In genomic region chr17:74777884-74778490, GRCh38 we compare ENCODE assay signal across 15 cellular contexts. TPM values are rescaled to one million over a fixed set of nuclear protein-coding genes. Genes with fewer than 3 reads are reported as not detected.
A peak's percentile ranks its signal among the peaks of the same experiment; 100 is the strongest.
DNase-seq lines count a peak whose midpoint lies in the region; ATAC-seq, FAIRE-seq and TF ChIP-seq lines count a peak whose summit lies in the region.
"Had no signal": no experiment of that assay in that cellular context is flagged by ENCODE, and none has a peak within 500 bp of the region (broad histone marks: within the 10 kb centered on the region; RNA-seq: fewer than 3 reads in every experiment).

No MANE protein-coding gene starts in this region.

- CTCF ChIA-PET in WTC11 (lab: Charles Lee) = interaction anchor here (2.4 to 12.0 kb wide), 6 partner anchors 13 to 120 kb away, joined by 16 to 262 read pairs (median 18); partner anchors contain the start of gene RAB37

- ATAC-seq in WTC11 = no peak

- TF ChIP-seq CTCF in HFFc6 (IDR thresholded peaks at IDR 0.05) (no peak), WTC11 (IDR thresholded peaks at IDR 0.05) (no peak)

- no peak for FAIRE-seq in GM19239 (lab: Jason Lieb, UNC)
- FAIRE-seq: keratinocyte had no signal

- H3K27ac Mint-ChIP-seq in HFFc6 = no peak overlapping the region; the same call in 1 of the 2 replicates
- H3K27ac Mint-ChIP-seq in WTC11 = no peak overlapping the region
- H3K27ac Mint-ChIP-seq in immature natural killer cell = peak overlapping the region in 3 of 6 donors; percentile 45 to 74 (median 46)

- H3K4me3 Mint-ChIP-seq in HFFc6 (0 out of 2 replicates have a peak overlapping the region, but pooled peaks have one; percentile 20), WTC11 (peak overlapping the region; percentile 3; the same call in 1 of the 2 replicates), immature natural killer cell (peak overlapping the region; percentile 15 to 66 (median 58))

- H3K36me3 Mint-ChIP-seq in HFFc6 (ENCODE audit: low read depth) = peaks cover 18% of the 10 kb centered on the region
- peaks cover 15% of the 10 kb centered on the region for H3K36me3 Mint-ChIP-seq in WTC11
- peaks cover 0 to 4% (median 0%) of the 10 kb centered on the region in 3 donors for H3K36me3 Mint-ChIP-seq in immature natural killer cell

- H3K27me3 Mint-ChIP-seq in HFFc6 (ENCODE audit: insufficient read depth) (peaks cover 7% of the 10 kb centered on the region; the same call in 1 of the 2 replicates), WTC11 (ENCODE audit: low read depth) (no peaks in the 10 kb centered on the region), immature natural killer cell (ENCODE audit: low read depth in 3 of 3) (peaks cover 7 to 13% (median 10%) of the 10 kb centered on the region in 3 donors)

- POLR2A ChIA-PET in WTC11 (lab: Charles Lee) = no interaction called here

- H3K4me1 Mint-ChIP-seq in HFFc6 (ENCODE audit: low read depth) = peaks cover 47% of the 10 kb centered on the region
- peaks cover 21% of the 10 kb centered on the region for H3K4me1 Mint-ChIP-seq in WTC11
- H3K4me1 Mint-ChIP-seq in immature natural killer cell = peaks cover 70 to 75% of the 10 kb centered on the region in 2 donors

- DNase-seq in CD1c-positive myeloid dendritic cell (ENCODE audit: extremely low spot score) (peak; percentile 24), HFFc6 (no peak), WTC11 (ENCODE audit: low spot score) (no peak), immature natural killer cell (no peak), A172 (ENCODE audit: low spot score) (no peak), GM19239 (ENCODE audit: insufficient read length, low spot score) (no peak), NCI-H748 (lab: John Stamatoyannopoulos, UW; ENCODE audit: unreplicated experiment) (no peak), NCI-H526 (lab: John Stamatoyannopoulos, UW) (no peak)
- DNase-seq: activated gamma-delta T cell treated with Interleukin-2 at 50 U/mL for 16 hours, cortex of kidney, foreskin fibroblast, NCI-H1092 treated with DMSO at 0.1 percent for 48 hours, NCI-H446 treated with DMSO at 0.1 percent for 48 hours, substantia nigra had no signal

- H3K9me3 Mint-ChIP-seq in HFFc6 = no peaks in the 10 kb centered on the region
- H3K9me3 Mint-ChIP-seq in WTC11 = no peaks in the 10 kb centered on the region
- no peaks in the 10 kb centered on the region for H3K9me3 Mint-ChIP-seq in immature natural killer cell

TF ChIP-seq in WTC11, 78 proteins besides CTCF, POLR2A, EP300 and RAD21:
- TF ChIP-seq SOX15 (CRISPR knock-in tag; IDR thresholded peaks at IDR 0.05) = no peak
- TF ChIP-seq ZNF416 (CRISPR knock-in tag; IDR thresholded peaks at IDR 0.05) = no peak
- TF ChIP-seq ZBTB43 (CRISPR knock-in tag; IDR thresholded peaks at IDR 0.05) = no peak
- TF ChIP-seq MYBL2 (CRISPR knock-in tag; IDR thresholded peaks at IDR 0.05) = no peak
- no peak for TF ChIP-seq TEAD4 (CRISPR knock-in tag; IDR thresholded peaks at IDR 0.05)
- no peak for TF ChIP-seq USF2 (CRISPR knock-in tag; IDR thresholded peaks at IDR 0.05)

RNA-seq across cellular contexts. Expression of gene NAT9, which starts 1.8 kb away (rescaled TPM):
- 10 to 100 TPM; 40.9 to 50.7 (median 46.6) TPM for total RNA-seq in HFFc6 (2021; fragmentation: NEBNext Ultra II Directional; extraction: Animal tissue kit (Norgen Biotek cat#: 25700))
- 66.0 to 71.2 TPM (median 67.1 TPM) in 3 replicates for total RNA-seq in WTC11 (2021)
- polyA plus RNA-seq in immature natural killer cell = 10 to 100 TPM in 1 of 3 donors, 1 to 10 TPM in 2; 4.3 to 11.2 (median 6.3) TPM
- 22.8 and 32.5 TPM in 2 replicates for total RNA-seq in A172 (2014; rRNA removed; shearing (Covaris generic))

RNA-seq across cellular contexts. Expression of gene NHERF1, which starts 29.6 kb away (rescaled TPM):
- 10 to 100 TPM; 15.7 to 18.9 (median 17.5) TPM for total RNA-seq in HFFc6 (2021; fragmentation: NEBNext Ultra II Directional; extraction: Animal tissue kit (Norgen Biotek cat#: 25700))
- 86.9 to 111 TPM (median 97.1 TPM) in 3 replicates for total RNA-seq in WTC11 (2021)
- polyA plus RNA-seq in immature natural killer cell = 1,000 to 10,000 TPM in 1 of 3 donors, 100 to 1,000 TPM in 2; 566 to 1,121 (median 751) TPM
- 205 and 246 TPM in 2 replicates for total RNA-seq in A172 (2014; rRNA removed; shearing (Covaris generic))

RNA-seq across cellular contexts. Expression of gene RAB37, which starts 40.9 kb away (rescaled TPM):
- total RNA-seq in HFFc6 (2021; fragmentation: NEBNext Ultra II Directional; extraction: Animal tissue kit (Norgen Biotek cat#: 25700)) = under 1 TPM in 3 of 6 experiments, not detected in 3; 0.11 to 0.28 (median 0.12) TPM
- 8.8 to 9.4 TPM (median 8.9 TPM) in 3 replicates for total RNA-seq in WTC11 (2021)
- polyA plus RNA-seq in immature natural killer cell = 100 to 1,000 TPM; 208 to 218 (median 212) TPM
- total RNA-seq in A172 (2014; rRNA removed; shearing (Covaris generic)) = 0.05 TPM in 1 of 2 replicates, not detected in the other

Comparison
In these comparisons a context has a peak if more than half of its experiments do, and no peak if none do; other contexts are left out.
1. H3K4me3 Mint-ChIP-seq: peak in every context shown above with its lines; median percentile 58 in immature natural killer cell; 20 in HFFc6; 3 in WTC11.